In the genomic region with DNA sequence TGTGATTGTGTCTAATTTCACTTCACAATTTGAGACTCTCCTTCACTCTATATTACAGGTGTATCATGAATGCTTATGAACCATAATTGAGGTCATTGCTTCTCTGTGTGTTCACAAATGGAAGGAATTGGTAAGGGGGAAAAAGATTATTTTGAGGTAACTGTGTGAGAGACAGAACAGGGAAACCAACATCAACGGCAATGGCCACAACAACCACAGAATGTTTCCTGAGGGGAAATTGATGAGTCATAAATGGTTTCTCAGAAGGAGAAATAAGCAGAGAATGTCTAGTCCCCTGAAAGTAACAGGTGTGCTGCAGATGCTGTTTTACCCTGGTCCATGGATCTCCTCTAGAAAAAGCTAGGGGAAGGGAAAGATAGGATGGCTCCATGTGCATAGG, we compare ENCODE assay signal across 9 cellular contexts.
DNase-seq lines count a peak whose midpoint lies in the region; ATAC-seq lines count a peak whose summit lies in the region.
"Had no signal": no experiment of that assay in that cellular context is flagged by ENCODE, and none has a peak within 500 bp of the region (broad histone marks: within the 10 kb centered on the region; RNA-seq: fewer than 3 reads in every experiment).

No MANE protein-coding gene starts in this region.

- peak; percentile 95 for ATAC-seq in GM18498 (IDR thresholded peaks at IDR 0.05; ENCODE audit: unreplicated experiment)
- ATAC-seq in GM21381 (IDR thresholded peaks at IDR 0.05; ENCODE audit: unreplicated experiment) = peak; percentile 96
- peak; percentile 93 for ATAC-seq in HG03342 (IDR thresholded peaks at IDR 0.05; ENCODE audit: unreplicated experiment)
- peak; percentile 87 for ATAC-seq in activated naive CD8-positive, alpha-beta T cell treated with anti-CD3 and anti-CD28 coated beads, Interleukin-2, amount 50 U/mL, for 24 hours

- H3K9me3 Mint-ChIP-seq in activated naive CD8-positive, alpha-beta T cell treated with anti-CD3 and anti-CD28 coated beads, Interleukin-2, amount 50 U/mL, for 24 hours = peaks cover 5% of the 10 kb centered on the region

- H3K27ac Mint-ChIP-seq in activated naive CD8-positive, alpha-beta T cell treated with anti-CD3 and anti-CD28 coated beads, Interleukin-2, amount 50 U/mL, for 24 hours = peak overlapping the region; percentile 34

- no peak overlapping the region for H3K4me3 Mint-ChIP-seq in activated naive CD8-positive, alpha-beta T cell treated with anti-CD3 and anti-CD28 coated beads, Interleukin-2, amount 50 U/mL, for 24 hours

- H3K27me3 Mint-ChIP-seq in activated naive CD8-positive, alpha-beta T cell treated with anti-CD3 and anti-CD28 coated beads, Interleukin-2, amount 50 U/mL, for 24 hours = peaks cover 39% of the 10 kb centered on the region

- H3K4me1 Mint-ChIP-seq in activated naive CD8-positive, alpha-beta T cell treated with anti-CD3 and anti-CD28 coated beads, Interleukin-2, amount 50 U/mL, for 24 hours = peaks cover 13% of the 10 kb centered on the region

- DNase-seq in activated naive CD8-positive, alpha-beta T cell treated with anti-CD3 and anti-CD28 coated beads, Interleukin-2, amount 50 U/mL, for 24 hours = no peak
- DNase-seq in NCI-H2029 treated with DMSO at 0.1 percent for 48 hours (lab: John Stamatoyannopoulos, UW) (no peak), GOT3 (lab: John Stamatoyannopoulos, UW) (no peak)
- DNase-seq in stimulated activated CD4-positive, alpha-beta T cell treated with anti-CD3 and anti-CD28 coated beads, Interleukin-2, amount 100 ng/mL, for 24 hours = no peak
- DNase-seq in stimulated activated CD8-positive, alpha-beta memory T cell treated with anti-CD3 and anti-CD28 coated beads, Interleukin-4, amount 100 ng/mL, for 48 hours = no peak
- DNase-seq: nucleus accumbens had no signal

- no peaks in the 10 kb centered on the region for H3K36me3 Mint-ChIP-seq in activated naive CD8-positive, alpha-beta T cell treated with anti-CD3 and anti-CD28 coated beads, Interleukin-2, amount 50 U/mL, for 24 hours (ENCODE audit: low read depth)
